In the genomic region with DNA sequence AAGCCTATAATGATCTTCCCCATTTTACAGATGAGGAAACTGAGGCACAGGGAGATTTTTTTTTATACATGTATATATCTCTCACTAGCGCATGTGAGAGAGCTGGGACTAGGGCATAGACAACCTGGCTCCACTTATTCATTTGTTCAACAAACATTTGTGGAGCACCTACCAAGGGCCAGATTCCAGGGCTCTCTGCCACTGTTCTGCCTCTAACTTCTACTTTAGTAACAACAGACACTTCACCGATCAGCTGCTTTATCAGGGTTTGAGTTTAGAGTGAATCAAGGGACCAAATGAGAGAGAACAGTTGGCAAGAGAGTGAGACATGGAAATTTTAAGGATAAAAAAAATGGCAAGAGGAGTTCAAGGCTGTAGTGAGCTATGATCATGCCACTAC, we compare ENCODE assay signal across 1 cellular context.
TF ChIP-seq lines count a peak whose summit lies in the region.

No MANE protein-coding gene starts in this region.

TF ChIP-seq in WTC11, 78 proteins besides CTCF, POLR2A, EP300 and RAD21 (continued from another document):
- TF ChIP-seq, protein P1, sequence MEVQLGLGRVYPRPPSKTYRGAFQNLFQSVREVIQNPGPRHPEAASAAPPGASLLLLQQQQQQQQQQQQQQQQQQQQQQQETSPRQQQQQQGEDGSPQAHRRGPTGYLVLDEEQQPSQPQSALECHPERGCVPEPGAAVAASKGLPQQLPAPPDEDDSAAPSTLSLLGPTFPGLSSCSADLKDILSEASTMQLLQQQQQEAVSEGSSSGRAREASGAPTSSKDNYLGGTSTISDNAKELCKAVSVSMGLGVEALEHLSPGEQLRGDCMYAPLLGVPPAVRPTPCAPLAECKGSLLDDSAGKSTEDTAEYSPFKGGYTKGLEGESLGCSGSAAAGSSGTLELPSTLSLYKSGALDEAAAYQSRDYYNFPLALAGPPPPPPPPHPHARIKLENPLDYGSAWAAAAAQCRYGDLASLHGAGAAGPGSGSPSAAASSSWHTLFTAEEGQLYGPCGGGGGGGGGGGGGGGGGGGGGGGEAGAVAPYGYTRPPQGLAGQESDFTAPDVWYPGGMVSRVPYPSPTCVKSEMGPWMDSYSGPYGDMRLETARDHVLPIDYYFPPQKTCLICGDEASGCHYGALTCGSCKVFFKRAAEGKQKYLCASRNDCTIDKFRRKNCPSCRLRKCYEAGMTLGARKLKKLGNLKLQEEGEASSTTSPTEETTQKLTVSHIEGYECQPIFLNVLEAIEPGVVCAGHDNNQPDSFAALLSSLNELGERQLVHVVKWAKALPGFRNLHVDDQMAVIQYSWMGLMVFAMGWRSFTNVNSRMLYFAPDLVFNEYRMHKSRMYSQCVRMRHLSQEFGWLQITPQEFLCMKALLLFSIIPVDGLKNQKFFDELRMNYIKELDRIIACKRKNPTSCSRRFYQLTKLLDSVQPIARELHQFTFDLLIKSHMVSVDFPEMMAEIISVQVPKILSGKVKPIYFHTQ (CRISPR knock-in tag; IDR thresholded peaks at IDR 0.05), result no peak
- TF ChIP-seq TEAD4 (CRISPR knock-in tag; IDR thresholded peaks at IDR 0.05) (no peak), TCF7 (CRISPR knock-in tag; IDR thresholded peaks at IDR 0.05; ENCODE audit: low read depth) (no peak), IRF2 (CRISPR knock-in tag; IDR thresholded peaks at IDR 0.05; ENCODE audit: borderline replicate concordance, low read depth) (no peak), FOXJ3 (CRISPR knock-in tag; IDR thresholded peaks at IDR 0.05; ENCODE audit: borderline replicate concordance) (no peak), RORB (CRISPR knock-in tag; IDR thresholded peaks at IDR 0.05) (no peak)
- TF ChIP-seq, protein P2, sequence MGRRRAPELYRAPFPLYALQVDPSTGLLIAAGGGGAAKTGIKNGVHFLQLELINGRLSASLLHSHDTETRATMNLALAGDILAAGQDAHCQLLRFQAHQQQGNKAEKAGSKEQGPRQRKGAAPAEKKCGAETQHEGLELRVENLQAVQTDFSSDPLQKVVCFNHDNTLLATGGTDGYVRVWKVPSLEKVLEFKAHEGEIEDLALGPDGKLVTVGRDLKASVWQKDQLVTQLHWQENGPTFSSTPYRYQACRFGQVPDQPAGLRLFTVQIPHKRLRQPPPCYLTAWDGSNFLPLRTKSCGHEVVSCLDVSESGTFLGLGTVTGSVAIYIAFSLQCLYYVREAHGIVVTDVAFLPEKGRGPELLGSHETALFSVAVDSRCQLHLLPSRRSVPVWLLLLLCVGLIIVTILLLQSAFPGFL (CRISPR knock-in tag; IDR thresholded peaks at IDR 0.05; ENCODE audit: borderline replicate concordance), result no peak
